ENCODE assay signal across 8 cellular contexts in genomic region chr14:70086685-70087379, GRCh38.
DNase-seq lines count a peak whose midpoint lies in the region; FAIRE-seq and TF ChIP-seq lines count a peak whose summit lies in the region.

No MANE protein-coding gene starts in this region.

- H3K27me3 ChIP-seq in neural cell (ENCODE audit: insufficient read depth, low read depth, low read length): no peaks in the 10 kb centered on the region

- H3K4me2 ChIP-seq in neural cell (ENCODE audit: low read length): no peak overlapping the region

- no peak for TF ChIP-seq POLR2A in GM12892 (IDR thresholded peaks at IDR 0.05; ENCODE audit: low read depth, low read length)

- no peaks in the 10 kb centered on the region for H4K20me1 ChIP-seq in neural cell (ENCODE audit: insufficient read depth)

- no peaks in the 10 kb centered on the region for H3K9me2 ChIP-seq in neural cell (ENCODE audit: insufficient read depth, low read length)

- H3K9ac ChIP-seq in neural cell (ENCODE audit: low read length): no peak overlapping the region

- H3F3A ChIP-seq in neural cell (ENCODE audit: insufficient read depth, low read length, poor library complexity, severe bottlenecking): no peaks in the 10 kb centered on the region

- no peaks in the 10 kb centered on the region for H3K9me3 ChIP-seq in neural cell (ENCODE audit: low read length)

- TF ChIP-seq CTCF in neural cell (IDR thresholded peaks at IDR 0.05; ENCODE audit: poor library complexity, severe bottlenecking): peak; percentile 79

- FAIRE-seq in GM12892 (lab: Jason Lieb, UNC): peak; percentile 33

- no peak for TF ChIP-seq EP300 in neural cell (conservative IDR thresholded peaks at IDR 0.05; ENCODE audit: poor library complexity, severe bottlenecking)

- H3K27ac ChIP-seq in neural cell (ENCODE audit: low read length): no peak overlapping the region

- TF ChIP-seq RAD21 in neural cell (conservative IDR thresholded peaks at IDR 0.05): peak; percentile 79

- H2AFZ ChIP-seq in neural cell (ENCODE audit: low read depth, low read length): no peak overlapping the region

- H3K36me3 ChIP-seq in neural cell (ENCODE audit: insufficient read depth, low read length): no peaks in the 10 kb centered on the region

- peak; percentile 72 for DNase-seq in Ammon's horn (ENCODE audit: low spot score)
- no peak for DNase-seq in GM12892 (ENCODE audit: insufficient read length)
- DNase-seq in NCI-H69 (lab: John Stamatoyannopoulos, UW): peak; percentile 73
- peak; percentile 7 to 57 for DNase-seq in dermis microvascular lymphatic vessel endothelial cell (ENCODE audit: low read depth in 2 of 2)
- no peak for DNase-seq in stimulated activated naive CD4-positive, alpha-beta T cell (lab: John Stamatoyannopoulos, UW)
- no peak for DNase-seq in SKM-1 treated with dmso at 0.1 percent for 144 hours (lab: John Stamatoyannopoulos, UW; ENCODE audit: unreplicated experiment)
- no peak for DNase-seq in cortex of kidney (lab: John Stamatoyannopoulos, UW)

- no peak overlapping the region for H3K4me3 ChIP-seq in neural cell (ENCODE audit: low read length)

- no peaks in the 10 kb centered on the region for H3K79me2 ChIP-seq in neural cell (replicated peaks; ENCODE audit: insufficient read depth, low read length)

TF ChIP-seq in neural cell, 6 proteins besides CTCF, POLR2A, EP300 and RAD21:
- TF ChIP-seq SMC3 (conservative IDR thresholded peaks at IDR 0.05; ENCODE audit: poor library complexity): peak; percentile 89
- TF ChIP-seq, protein P1, sequence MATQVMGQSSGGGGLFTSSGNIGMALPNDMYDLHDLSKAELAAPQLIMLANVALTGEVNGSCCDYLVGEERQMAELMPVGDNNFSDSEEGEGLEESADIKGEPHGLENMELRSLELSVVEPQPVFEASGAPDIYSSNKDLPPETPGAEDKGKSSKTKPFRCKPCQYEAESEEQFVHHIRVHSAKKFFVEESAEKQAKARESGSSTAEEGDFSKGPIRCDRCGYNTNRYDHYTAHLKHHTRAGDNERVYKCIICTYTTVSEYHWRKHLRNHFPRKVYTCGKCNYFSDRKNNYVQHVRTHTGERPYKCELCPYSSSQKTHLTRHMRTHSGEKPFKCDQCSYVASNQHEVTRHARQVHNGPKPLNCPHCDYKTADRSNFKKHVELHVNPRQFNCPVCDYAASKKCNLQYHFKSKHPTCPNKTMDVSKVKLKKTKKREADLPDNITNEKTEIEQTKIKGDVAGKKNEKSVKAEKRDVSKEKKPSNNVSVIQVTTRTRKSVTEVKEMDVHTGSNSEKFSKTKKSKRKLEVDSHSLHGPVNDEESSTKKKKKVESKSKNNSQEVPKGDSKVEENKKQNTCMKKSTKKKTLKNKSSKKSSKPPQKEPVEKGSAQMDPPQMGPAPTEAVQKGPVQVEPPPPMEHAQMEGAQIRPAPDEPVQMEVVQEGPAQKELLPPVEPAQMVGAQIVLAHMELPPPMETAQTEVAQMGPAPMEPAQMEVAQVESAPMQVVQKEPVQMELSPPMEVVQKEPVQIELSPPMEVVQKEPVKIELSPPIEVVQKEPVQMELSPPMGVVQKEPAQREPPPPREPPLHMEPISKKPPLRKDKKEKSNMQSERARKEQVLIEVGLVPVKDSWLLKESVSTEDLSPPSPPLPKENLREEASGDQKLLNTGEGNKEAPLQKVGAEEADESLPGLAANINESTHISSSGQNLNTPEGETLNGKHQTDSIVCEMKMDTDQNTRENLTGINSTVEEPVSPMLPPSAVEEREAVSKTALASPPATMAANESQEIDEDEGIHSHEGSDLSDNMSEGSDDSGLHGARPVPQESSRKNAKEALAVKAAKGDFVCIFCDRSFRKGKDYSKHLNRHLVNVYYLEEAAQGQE (IDR thresholded peaks at IDR 0.05; ENCODE audit: borderline replicate concordance): no peak
TF ChIP-seq in neural cell: peak in this region for 1.

Comparison
In these comparisons a context has a peak if more than half of its experiments do, and no peak if none do; other contexts are left out.
1. DNase-seq: peak in Ammon's horn (single experiment), NCI-H69 (single experiment) and dermis microvascular lymphatic vessel endothelial cell (2 of 2); none in GM12892 (single experiment), stimulated activated naive CD4-positive, alpha-beta T cell (0 of 6), SKM-1 treated with dmso at 0.1 percent for 144 hours (single experiment) and cortex of kidney (single experiment).